Comparison of ENCODE assay signal across 8 cellular contexts in the genomic region with DNA sequence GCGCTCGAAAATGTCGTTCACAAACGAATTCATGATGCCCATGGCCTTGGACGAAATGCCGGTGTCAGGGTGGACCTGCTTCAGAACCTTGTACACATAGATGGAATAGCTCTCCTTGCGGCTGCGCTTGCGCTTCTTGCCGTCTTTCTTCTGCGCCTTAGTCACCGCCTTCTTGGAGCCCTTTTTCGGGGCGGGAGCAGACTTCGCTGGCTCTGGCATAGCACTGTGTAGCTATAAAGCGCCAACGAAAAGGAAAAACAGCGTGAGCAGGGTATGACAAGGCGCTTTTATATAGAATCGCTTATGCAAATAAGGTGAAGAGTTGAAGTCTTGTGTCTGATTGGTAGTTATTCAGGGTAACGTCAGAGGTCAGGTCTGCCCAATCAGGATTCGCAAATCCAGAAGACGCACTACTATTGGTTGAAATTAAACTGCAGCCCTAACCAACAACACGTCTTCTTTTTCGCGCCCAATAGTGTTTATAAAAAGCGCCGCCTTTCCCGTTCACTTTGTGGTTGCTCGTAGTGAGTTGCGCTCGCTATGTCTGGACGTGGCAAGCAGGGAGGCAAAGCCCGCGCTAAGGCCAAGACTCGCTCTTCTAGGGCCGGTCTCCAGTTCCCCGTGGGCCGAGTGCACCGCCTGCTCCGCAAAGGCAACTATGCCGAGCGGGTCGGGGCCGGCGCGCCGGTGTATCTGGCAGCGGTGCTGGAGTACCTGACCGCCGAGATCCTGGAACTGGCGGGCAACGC.
A peak's percentile ranks its signal among the peaks of the same experiment; 100 is the strongest.
DNase-seq lines count a peak whose midpoint lies in the region; ATAC-seq, FAIRE-seq and TF ChIP-seq lines count a peak whose summit lies in the region.

No MANE protein-coding gene starts in this region.

- FAIRE-seq in GM19239 (lab: Jason Lieb, UNC): peak; percentile 92

- DNase-seq in BE2C: peak; percentile 89
- DNase-seq in GM19239 (ENCODE audit: insufficient read length, low spot score): peak; percentile 53
- DNase-seq in NCI-H510A treated with DMSO at 0.1 percent for 48 hours (lab: John Stamatoyannopoulos, UW): peak; percentile 98
- DNase-seq in activated CD4-positive, alpha-beta T cell treated with anti-CD3 and anti-CD28 coated beads for 4 hours: peak; percentile 85 to 87
- peak; percentile 100 for DNase-seq in dermis blood vessel endothelial cell
- peak; percentile 85 for DNase-seq in left lobe of liver (ENCODE audit: low spot score)
- peak; percentile 85 for DNase-seq in stimulated activated CD4-positive, alpha-beta T cell treated with anti-CD3 and anti-CD28 coated beads, Interleukin-2, amount 100 ng/mL, for 4 hours (ENCODE audit: low read depth)

- no peak for TF ChIP-seq CTCF in BE2C (IDR thresholded peaks at IDR 0.05; ENCODE audit: low read depth, low read length)

- H3K9me3 ChIP-seq in BE2C: no peaks in the 10 kb centered on the region

- H3K4me1 ChIP-seq in BE2C: no peaks in the 10 kb centered on the region

- ATAC-seq in HG03442 (IDR thresholded peaks at IDR 0.05; ENCODE audit: unreplicated experiment) (peak; percentile 74), left lobe of liver (peak; percentile 90)

- H3K36me3 ChIP-seq in BE2C: no peaks in the 10 kb centered on the region; the same call in 1 of the 2 replicates

- no peaks in the 10 kb centered on the region for H3K27me3 ChIP-seq in BE2C

- peak overlapping the region; percentile 90 for H3K4me3 ChIP-seq in BE2C (ENCODE audit: low read depth, low read length)

Comparison
In these comparisons a context has a peak if more than half of its experiments do, and no peak if none do; other contexts are left out.
1. Peak in every context shown above with its lines: DNase-seq, ATAC-seq and H3K4me3 ChIP-seq.